2 cellular contexts compared by ENCODE assay signal in genomic region chr5:150236313-150236712, GRCh38.
TF ChIP-seq lines count a peak whose summit lies in the region.

No MANE protein-coding gene starts in this region.

TF ChIP-seq in HEK293, 187 proteins besides CTCF, POLR2A, EP300 and RAD21:
- TF ChIP-seq ZNF707 (tag by site-specific recombination; IDR thresholded peaks at IDR 0.05), result no peak
- TF ChIP-seq ZNF768 (tag by site-specific recombination; IDR thresholded peaks at IDR 0.05), result peak; percentile 57; the same call in 1 of the 2 replicates

TF ChIP-seq in K562, 482 proteins besides CTCF, POLR2A, EP300 and RAD21:
- TF ChIP-seq RBM25 (IDR thresholded peaks at IDR 0.05; ENCODE audit: low read depth, low read length, severe bottlenecking) (peak; percentile 79), ZNF282 (CRISPR knock-in tag; IDR thresholded peaks at IDR 0.05) (no peak), BCOR (IDR thresholded peaks at IDR 0.05) (no peak), NFRKB (IDR thresholded peaks at IDR 0.05; ENCODE audit: low read depth) (no peak), ZKSCAN3 (CRISPR knock-in tag; IDR thresholded peaks at IDR 0.05) (no peak), ZFP36 (IDR thresholded peaks at IDR 0.05; ENCODE audit: low read depth, low read length, partially characterized antibody) (peak; percentile 50)
TF ChIP-seq in K562: peak in this region for 2.
